In the genomic region with DNA sequence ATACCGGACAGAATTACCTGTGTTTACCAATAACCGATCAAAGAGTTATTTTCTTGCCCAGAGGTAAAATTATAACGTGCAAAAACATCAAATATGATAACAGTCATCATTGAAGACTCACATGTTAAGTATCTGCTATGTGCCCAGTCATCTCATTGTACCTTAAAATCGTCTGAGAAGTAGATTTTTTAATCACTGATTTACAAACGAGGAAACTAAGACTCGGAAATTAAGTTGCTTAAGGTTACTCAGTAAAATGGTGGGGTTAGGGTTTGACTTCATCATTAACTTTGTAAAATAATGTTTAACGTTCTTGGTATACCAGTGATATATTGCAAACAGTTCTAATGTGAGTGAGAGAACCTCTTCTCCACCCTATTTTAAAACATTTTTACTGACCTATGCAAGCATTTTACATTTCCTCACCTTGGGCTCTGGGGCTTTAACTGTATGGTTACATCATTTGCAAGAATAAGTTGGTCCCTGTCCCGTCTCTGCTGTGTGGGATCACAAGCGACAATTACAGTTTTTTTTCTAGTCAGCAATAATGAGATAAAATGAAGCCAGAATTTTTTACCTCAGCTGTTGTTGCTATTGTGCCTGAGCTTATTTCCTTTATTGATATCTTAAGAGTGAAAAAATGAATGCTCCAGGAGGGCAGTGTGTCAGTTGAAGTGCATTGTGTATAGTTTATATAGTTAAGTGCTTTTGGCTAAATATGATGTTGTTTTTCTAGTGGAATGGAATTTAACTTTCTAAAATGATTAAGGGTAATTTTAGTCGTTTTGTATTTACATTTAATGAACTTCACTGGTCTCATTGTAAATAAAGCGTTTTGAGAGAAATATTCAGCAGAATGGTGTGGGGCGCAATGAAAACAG, we compare ENCODE assay signal across 1 cellular context.
TF ChIP-seq lines count a peak whose summit lies in the region.

No MANE protein-coding gene starts in this region.

TF ChIP-seq in GM23338, 12 proteins besides CTCF, POLR2A, EP300 and RAD21:
- TF ChIP-seq, protein P1, sequence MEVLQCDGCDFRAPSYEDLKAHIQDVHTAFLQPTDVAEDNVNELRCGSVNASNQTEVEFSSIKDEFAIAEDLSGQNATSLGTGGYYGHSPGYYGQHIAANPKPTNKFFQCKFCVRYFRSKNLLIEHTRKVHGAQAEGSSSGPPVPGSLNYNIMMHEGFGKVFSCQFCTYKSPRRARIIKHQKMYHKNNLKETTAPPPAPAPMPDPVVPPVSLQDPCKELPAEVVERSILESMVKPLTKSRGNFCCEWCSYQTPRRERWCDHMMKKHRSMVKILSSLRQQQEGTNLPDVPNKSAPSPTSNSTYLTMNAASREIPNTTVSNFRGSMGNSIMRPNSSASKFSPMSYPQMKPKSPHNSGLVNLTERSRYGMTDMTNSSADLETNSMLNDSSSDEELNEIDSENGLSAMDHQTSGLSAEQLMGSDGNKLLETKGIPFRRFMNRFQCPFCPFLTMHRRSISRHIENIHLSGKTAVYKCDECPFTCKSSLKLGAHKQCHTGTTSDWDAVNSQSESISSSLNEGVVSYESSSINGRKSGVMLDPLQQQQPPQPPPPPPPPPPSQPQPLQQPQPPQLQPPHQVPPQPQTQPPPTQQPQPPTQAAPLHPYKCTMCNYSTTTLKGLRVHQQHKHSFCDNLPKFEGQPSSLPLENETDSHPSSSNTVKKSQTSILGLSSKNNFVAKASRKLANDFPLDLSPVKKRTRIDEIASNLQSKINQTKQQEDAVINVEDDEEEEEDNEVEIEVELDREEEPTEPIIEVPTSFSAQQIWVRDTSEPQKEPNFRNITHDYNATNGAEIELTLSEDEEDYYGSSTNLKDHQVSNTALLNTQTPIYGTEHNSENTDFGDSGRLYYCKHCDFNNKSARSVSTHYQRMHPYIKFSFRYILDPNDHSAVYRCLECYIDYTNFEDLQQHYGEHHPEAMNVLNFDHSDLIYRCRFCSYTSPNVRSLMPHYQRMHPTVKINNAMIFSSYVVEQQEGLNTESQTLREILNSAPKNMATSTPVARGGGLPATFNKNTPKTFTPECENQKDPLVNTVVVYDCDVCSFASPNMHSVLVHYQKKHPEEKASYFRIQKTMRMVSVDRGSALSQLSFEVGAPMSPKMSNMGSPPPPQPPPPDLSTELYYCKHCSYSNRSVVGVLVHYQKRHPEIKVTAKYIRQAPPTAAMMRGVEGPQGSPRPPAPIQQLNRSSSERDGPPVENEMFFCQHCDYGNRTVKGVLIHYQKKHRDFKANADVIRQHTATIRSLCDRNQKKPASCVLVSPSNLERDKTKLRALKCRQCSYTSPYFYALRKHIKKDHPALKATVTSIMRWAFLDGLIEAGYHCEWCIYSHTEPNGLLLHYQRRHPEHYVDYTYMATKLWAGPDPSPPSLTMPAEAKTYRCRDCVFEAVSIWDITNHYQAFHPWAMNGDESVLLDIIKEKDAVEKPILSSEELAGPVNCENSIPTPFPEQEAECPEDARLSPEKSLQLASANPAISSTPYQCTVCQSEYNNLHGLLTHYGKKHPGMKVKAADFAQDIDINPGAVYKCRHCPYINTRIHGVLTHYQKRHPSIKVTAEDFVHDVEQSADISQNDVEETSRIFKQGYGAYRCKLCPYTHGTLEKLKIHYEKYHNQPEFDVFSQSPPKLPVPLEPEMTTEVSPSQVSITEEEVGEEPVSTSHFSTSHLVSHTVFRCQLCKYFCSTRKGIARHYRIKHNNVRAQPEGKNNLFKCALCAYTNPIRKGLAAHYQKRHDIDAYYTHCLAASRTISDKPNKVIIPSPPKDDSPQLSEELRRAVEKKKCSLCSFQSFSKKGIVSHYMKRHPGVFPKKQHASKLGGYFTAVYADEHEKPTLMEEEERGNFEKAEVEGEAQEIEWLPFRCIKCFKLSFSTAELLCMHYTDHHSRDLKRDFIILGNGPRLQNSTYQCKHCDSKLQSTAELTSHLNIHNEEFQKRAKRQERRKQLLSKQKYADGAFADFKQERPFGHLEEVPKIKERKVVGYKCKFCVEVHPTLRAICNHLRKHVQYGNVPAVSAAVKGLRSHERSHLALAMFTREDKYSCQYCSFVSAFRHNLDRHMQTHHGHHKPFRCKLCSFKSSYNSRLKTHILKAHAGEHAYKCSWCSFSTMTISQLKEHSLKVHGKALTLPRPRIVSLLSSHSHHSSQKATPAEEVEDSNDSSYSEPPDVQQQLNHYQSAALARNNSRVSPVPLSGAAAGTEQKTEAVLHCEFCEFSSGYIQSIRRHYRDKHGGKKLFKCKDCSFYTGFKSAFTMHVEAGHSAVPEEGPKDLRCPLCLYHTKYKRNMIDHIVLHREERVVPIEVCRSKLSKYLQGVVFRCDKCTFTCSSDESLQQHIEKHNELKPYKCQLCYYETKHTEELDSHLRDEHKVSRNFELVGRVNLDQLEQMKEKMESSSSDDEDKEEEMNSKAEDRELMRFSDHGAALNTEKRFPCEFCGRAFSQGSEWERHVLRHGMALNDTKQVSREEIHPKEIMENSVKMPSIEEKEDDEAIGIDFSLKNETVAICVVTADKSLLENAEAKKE (CRISPR knock-in tag; IDR thresholded peaks at IDR 0.05) = no peak
- no peak for TF ChIP-seq NANOG (IDR thresholded peaks at IDR 0.05; ENCODE audit: borderline replicate concordance)
- no peak for TF ChIP-seq EZH2 (IDR thresholded peaks at IDR 0.05; ENCODE audit: low read depth, unreplicated experiment)
- TF ChIP-seq ZNF114 (CRISPR knock-in tag; IDR thresholded peaks at IDR 0.05) = no peak
- TF ChIP-seq, protein P2, sequence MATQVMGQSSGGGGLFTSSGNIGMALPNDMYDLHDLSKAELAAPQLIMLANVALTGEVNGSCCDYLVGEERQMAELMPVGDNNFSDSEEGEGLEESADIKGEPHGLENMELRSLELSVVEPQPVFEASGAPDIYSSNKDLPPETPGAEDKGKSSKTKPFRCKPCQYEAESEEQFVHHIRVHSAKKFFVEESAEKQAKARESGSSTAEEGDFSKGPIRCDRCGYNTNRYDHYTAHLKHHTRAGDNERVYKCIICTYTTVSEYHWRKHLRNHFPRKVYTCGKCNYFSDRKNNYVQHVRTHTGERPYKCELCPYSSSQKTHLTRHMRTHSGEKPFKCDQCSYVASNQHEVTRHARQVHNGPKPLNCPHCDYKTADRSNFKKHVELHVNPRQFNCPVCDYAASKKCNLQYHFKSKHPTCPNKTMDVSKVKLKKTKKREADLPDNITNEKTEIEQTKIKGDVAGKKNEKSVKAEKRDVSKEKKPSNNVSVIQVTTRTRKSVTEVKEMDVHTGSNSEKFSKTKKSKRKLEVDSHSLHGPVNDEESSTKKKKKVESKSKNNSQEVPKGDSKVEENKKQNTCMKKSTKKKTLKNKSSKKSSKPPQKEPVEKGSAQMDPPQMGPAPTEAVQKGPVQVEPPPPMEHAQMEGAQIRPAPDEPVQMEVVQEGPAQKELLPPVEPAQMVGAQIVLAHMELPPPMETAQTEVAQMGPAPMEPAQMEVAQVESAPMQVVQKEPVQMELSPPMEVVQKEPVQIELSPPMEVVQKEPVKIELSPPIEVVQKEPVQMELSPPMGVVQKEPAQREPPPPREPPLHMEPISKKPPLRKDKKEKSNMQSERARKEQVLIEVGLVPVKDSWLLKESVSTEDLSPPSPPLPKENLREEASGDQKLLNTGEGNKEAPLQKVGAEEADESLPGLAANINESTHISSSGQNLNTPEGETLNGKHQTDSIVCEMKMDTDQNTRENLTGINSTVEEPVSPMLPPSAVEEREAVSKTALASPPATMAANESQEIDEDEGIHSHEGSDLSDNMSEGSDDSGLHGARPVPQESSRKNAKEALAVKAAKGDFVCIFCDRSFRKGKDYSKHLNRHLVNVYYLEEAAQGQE (IDR thresholded peaks at IDR 0.05; ENCODE audit: unreplicated experiment) = no peak
- TF ChIP-seq, protein P3, sequence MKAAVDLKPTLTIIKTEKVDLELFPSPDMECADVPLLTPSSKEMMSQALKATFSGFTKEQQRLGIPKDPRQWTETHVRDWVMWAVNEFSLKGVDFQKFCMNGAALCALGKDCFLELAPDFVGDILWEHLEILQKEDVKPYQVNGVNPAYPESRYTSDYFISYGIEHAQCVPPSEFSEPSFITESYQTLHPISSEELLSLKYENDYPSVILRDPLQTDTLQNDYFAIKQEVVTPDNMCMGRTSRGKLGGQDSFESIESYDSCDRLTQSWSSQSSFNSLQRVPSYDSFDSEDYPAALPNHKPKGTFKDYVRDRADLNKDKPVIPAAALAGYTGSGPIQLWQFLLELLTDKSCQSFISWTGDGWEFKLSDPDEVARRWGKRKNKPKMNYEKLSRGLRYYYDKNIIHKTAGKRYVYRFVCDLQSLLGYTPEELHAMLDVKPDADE (IDR thresholded peaks at IDR 0.05) = no peak
- TF ChIP-seq JUNB (IDR thresholded peaks at IDR 0.05; ENCODE audit: unreplicated experiment) = no peak
- no peak for TF ChIP-seq EZH2phosphoT487 (IDR thresholded peaks at IDR 0.05; ENCODE audit: unreplicated experiment)
- no peak for TF ChIP-seq CREB1 (CRISPR knock-in tag; IDR thresholded peaks at IDR 0.05; ENCODE audit: low read depth)
- TF ChIP-seq STAT1 (IDR thresholded peaks at IDR 0.05; ENCODE audit: unreplicated experiment) = no peak
- TF ChIP-seq ZNF331 (CRISPR knock-in tag; IDR thresholded peaks at IDR 0.05; ENCODE audit: low read depth) = no peak
- TF ChIP-seq POLR2AphosphoS5 (IDR thresholded peaks at IDR 0.05; ENCODE audit: low read depth) = no peak
